In the genomic region with DNA sequence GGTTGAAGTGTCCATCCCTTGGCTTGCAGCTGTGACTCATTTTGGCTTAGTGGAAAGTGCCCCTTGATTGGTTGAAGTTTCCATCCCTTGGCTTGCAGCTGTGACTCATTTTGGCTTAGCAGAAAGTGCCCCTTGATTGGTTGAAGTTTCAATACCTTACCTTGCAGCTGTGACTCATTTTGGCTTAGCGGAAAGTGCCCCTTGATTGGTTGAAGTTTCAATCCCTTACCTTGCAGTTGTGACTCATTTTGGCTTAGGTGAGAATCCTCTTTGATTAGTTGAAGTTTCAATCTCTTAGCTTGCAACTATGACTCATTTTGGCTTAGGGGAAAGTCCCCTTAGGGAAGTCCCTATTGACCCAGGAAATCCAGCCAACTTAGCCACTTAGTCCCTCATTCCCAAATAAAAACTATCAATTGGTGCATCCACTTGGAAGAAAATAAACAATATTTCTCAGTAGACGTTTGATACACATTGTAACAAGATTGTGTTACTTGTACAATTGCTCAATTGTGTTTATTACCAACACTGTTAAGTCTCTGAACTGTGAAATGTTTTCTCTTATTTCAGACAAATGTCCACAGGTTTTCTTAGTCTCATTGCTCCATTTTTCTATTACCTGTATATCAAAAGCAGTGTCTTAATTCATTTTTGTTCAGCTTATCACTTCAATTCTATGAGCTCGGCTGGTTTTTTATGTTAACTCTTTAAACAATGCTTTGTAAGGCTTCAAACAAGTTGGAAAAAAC, we compare ENCODE assay signal across 8 cellular contexts.
A peak's percentile ranks its signal among the peaks of the same experiment; 100 is the strongest.
DNase-seq lines count a peak whose midpoint lies in the region; ATAC-seq and TF ChIP-seq lines count a peak whose summit lies in the region.

No MANE protein-coding gene starts in this region.

- no peak overlapping the region for H3T11ph ChIP-seq in H9 (ENCODE audit: low read length)

- no peaks in the 10 kb centered on the region for H3K27me3 Mint-ChIP-seq in activated CD4-positive, alpha-beta T cell treated with anti-CD3 and anti-CD28 coated beads, Interleukin-2, amount 10 ng/mL, durations not matched to agents 7 days and 5 days
- no peaks in the 10 kb centered on the region for H3K27me3 Mint-ChIP-seq in activated CD4-positive, alpha-beta memory T cell treated with anti-CD3 and anti-CD28 coated beads for 36 hours
- no peaks in the 10 kb centered on the region; the same call in 1 of the 2 replicates for H3K27me3 Mint-ChIP-seq in H9 (ENCODE audit: low read depth)

- no peak overlapping the region for H3K14ac ChIP-seq in H9 (ENCODE audit: insufficient read depth, low read length)

- POLR2A ChIA-PET in activated CD4-positive, alpha-beta T cell treated with anti-CD3 and anti-CD28 coated beads, Interleukin-2, amount 10 ng/mL, durations not matched to agents 7 days and 5 days (lab: Charles Lee), result no interaction called here
- POLR2A ChIA-PET in activated CD4-positive, alpha-beta memory T cell treated with anti-CD3 and anti-CD28 coated beads for 36 hours (lab: Charles Lee), result no interaction called here

- no peaks in the 10 kb centered on the region for H3K79me1 ChIP-seq in H9 (ENCODE audit: insufficient read depth, low read depth, low read length, poor library complexity, severe bottlenecking)

- H3K27ac ChIP-seq in H9 (ENCODE audit: insufficient read length, low read depth, low read length), result no peak overlapping the region

- no peaks in the 10 kb centered on the region for H3K4me1 ChIP-seq in H9 (ENCODE audit: insufficient read depth, low read length)

- H3K9ac ChIP-seq in H9 (ENCODE audit: extremely low read depth, insufficient read length, low read length), result no peak overlapping the region

- no peaks in the 10 kb centered on the region for H3K79me2 ChIP-seq in H9 (ENCODE audit: insufficient read depth, low read length)

- peaks cover 12% of the 10 kb centered on the region for H3K4me1 Mint-ChIP-seq in activated CD4-positive, alpha-beta T cell treated with anti-CD3 and anti-CD28 coated beads, Interleukin-2, amount 10 ng/mL, durations not matched to agents 7 days and 5 days
- H3K4me1 Mint-ChIP-seq in activated CD4-positive, alpha-beta memory T cell treated with anti-CD3 and anti-CD28 coated beads for 36 hours (ENCODE audit: low read depth), result peaks cover 19% of the 10 kb centered on the region
- H3K4me1 Mint-ChIP-seq in H9, result no peaks in the 10 kb centered on the region

- H3K27ac Mint-ChIP-seq in activated CD4-positive, alpha-beta T cell treated with anti-CD3 and anti-CD28 coated beads, Interleukin-2, amount 10 ng/mL, durations not matched to agents 7 days and 5 days, result no peak overlapping the region
- peak overlapping the region; percentile 42 for H3K27ac Mint-ChIP-seq in activated CD4-positive, alpha-beta memory T cell treated with anti-CD3 and anti-CD28 coated beads for 36 hours
- no peak overlapping the region; a peak in 1 of 7 replicates for H3K27ac Mint-ChIP-seq in H9

- no peak overlapping the region for H3K4ac ChIP-seq in H9 (ENCODE audit: low read depth, low read length)

- no peak overlapping the region for H2BK15ac ChIP-seq in H9 (ENCODE audit: low read depth, low read length)

- no peak overlapping the region for H3K4me2 ChIP-seq in H9 (ENCODE audit: insufficient read depth, insufficient read length, low read length)

- no peaks in the 10 kb centered on the region for H3K23me2 ChIP-seq in H9 (ENCODE audit: insufficient read length, low read depth, low read length, poor library complexity, severe bottlenecking)

- no peak overlapping the region for H3K4me3 Mint-ChIP-seq in activated CD4-positive, alpha-beta T cell treated with anti-CD3 and anti-CD28 coated beads, Interleukin-2, amount 10 ng/mL, durations not matched to agents 7 days and 5 days
- H3K4me3 Mint-ChIP-seq in activated CD4-positive, alpha-beta memory T cell treated with anti-CD3 and anti-CD28 coated beads for 36 hours, result no peak overlapping the region
- no peak overlapping the region for H3K4me3 Mint-ChIP-seq in H9

- H3K27me3 ChIP-seq in H9 (ENCODE audit: insufficient read depth, low read length), result no peaks in the 10 kb centered on the region

- no peak overlapping the region for H2AK5ac ChIP-seq in H9 (ENCODE audit: insufficient read length, low read length)

- H4K8ac ChIP-seq in H9 (replicated peaks; ENCODE audit: insufficient read length, low read depth, low read length), result no peak overlapping the region

- no peak overlapping the region for H4K91ac ChIP-seq in H9 (ENCODE audit: insufficient read length, low read depth, low read length)

- H4K20me1 ChIP-seq in H9 (ENCODE audit: control insufficient read depth, insufficient read depth, insufficient read length), result no peaks in the 10 kb centered on the region

- peak; percentile 11 to 16 for DNase-seq in activated CD4-positive, alpha-beta T cell treated with anti-CD3 and anti-CD28 coated beads for 4 hours
- no peak for DNase-seq in activated CD4-positive, alpha-beta T cell treated with anti-CD3 and anti-CD28 coated beads, Interleukin-2, amount 10 ng/mL, durations not matched to agents 7 days and 5 days
- peak; percentile 64 for DNase-seq in activated CD4-positive, alpha-beta memory T cell treated with anti-CD3 and anti-CD28 coated beads for 36 hours
- peak; percentile 3 for DNase-seq in stimulated activated CD4-positive, alpha-beta T cell treated with anti-CD3 and anti-CD28 coated beads, Interleukin-4, amount 100 ng/mL, for 1 hour
- DNase-seq in NCI-H2029 (lab: John Stamatoyannopoulos, UW) (no peak), H9 (no peak), DMS153 (lab: John Stamatoyannopoulos, UW) (no peak)

- CTCF ChIA-PET in activated CD4-positive, alpha-beta T cell treated with anti-CD3 and anti-CD28 coated beads, Interleukin-2, amount 10 ng/mL, durations not matched to agents 7 days and 5 days (lab: Charles Lee), result no interaction called here
- CTCF ChIA-PET in activated CD4-positive, alpha-beta memory T cell treated with anti-CD3 and anti-CD28 coated beads for 36 hours (lab: Charles Lee), result no interaction called here

- H3K18ac ChIP-seq in H9 (ENCODE audit: insufficient read length, low read depth, low read length), result no peak overlapping the region

- H3K56ac ChIP-seq in H9 (ENCODE audit: insufficient read length, low read depth, low read length), result no peak overlapping the region

- no peak overlapping the region for H2BK120ac ChIP-seq in H9 (ENCODE audit: low read depth, low read length, poor library complexity, severe bottlenecking)

- peak; percentile 85 for ATAC-seq in HG03060 (IDR thresholded peaks at IDR 0.05; ENCODE audit: low read depth, unreplicated experiment)

- no peak overlapping the region for H3K23ac ChIP-seq in H9 (ENCODE audit: insufficient read length, low read depth, low read length)

- H2BK5ac ChIP-seq in H9 (ENCODE audit: insufficient read length, low read length), result no peak overlapping the region

- intact Hi-C loops in activated CD4-positive, alpha-beta memory T cell treated with anti-CD3 and anti-CD28 coated beads for 36 hours (cut with micrococcal nuclease), result loop anchor here (2.0 to 10.0 kb wide), 4 partner anchors 21 to 1269 kb away; no protein-coding TSS in a partner anchor

- H3K36me3 Mint-ChIP-seq in activated CD4-positive, alpha-beta T cell treated with anti-CD3 and anti-CD28 coated beads, Interleukin-2, amount 10 ng/mL, durations not matched to agents 7 days and 5 days (ENCODE audit: low read depth), result no peaks in the 10 kb centered on the region
- H3K36me3 Mint-ChIP-seq in activated CD4-positive, alpha-beta memory T cell treated with anti-CD3 and anti-CD28 coated beads for 36 hours, result peaks cover 1% of the 10 kb centered on the region
- peaks cover 0 to 2% (median 0%) of the 10 kb centered on the region in 3 experiments; a peak in 1 of 7 replicates for H3K36me3 Mint-ChIP-seq in H9 (ENCODE audit: insufficient read depth in 1 of 3, low read depth in 3 of 3)

- H4K5ac ChIP-seq in H9 (ENCODE audit: insufficient read length, low read depth, low read length), result no peak overlapping the region

- H2BK12ac ChIP-seq in H9 (ENCODE audit: insufficient read length, low read depth, low read length), result no peak overlapping the region

- no peak overlapping the region for H2BK20ac ChIP-seq in H9 (ENCODE audit: low read depth, low read length, poor library complexity, severe bottlenecking)

- peaks cover 26% of the 10 kb centered on the region for H3K9me3 Mint-ChIP-seq in activated CD4-positive, alpha-beta T cell treated with anti-CD3 and anti-CD28 coated beads, Interleukin-2, amount 10 ng/mL, durations not matched to agents 7 days and 5 days
- peaks cover 15% of the 10 kb centered on the region for H3K9me3 Mint-ChIP-seq in activated CD4-positive, alpha-beta memory T cell treated with anti-CD3 and anti-CD28 coated beads for 36 hours
- H3K9me3 Mint-ChIP-seq in H9, result peaks cover 0 to 4% of the 10 kb centered on the region in 2 experiments; a peak in 2 of 5 replicates

- WGBS in H9 (ENCODE audit: extremely low coverage, insufficient read length, low lambda C conversion rate), result no CpG with 5 or more reads among the region's 3 CpGs

- H2AFZ ChIP-seq in H9 (ENCODE audit: low read length), result no peak overlapping the region

- TF ChIP-seq CTCF in H9 (conservative IDR thresholded peaks at IDR 0.05), result no peak

- H3K9me3 ChIP-seq in H9 (ENCODE audit: control insufficient read depth, low read depth, low read length), result no peaks in the 10 kb centered on the region

Comparison
In these comparisons a context has a peak if more than half of its experiments do, and no peak if none do; other contexts are left out.
1. DNase-seq: peak in activated CD4-positive, alpha-beta T cell treated with anti-CD3 and anti-CD28 coated beads for 4 hours (2 of 2), activated CD4-positive, alpha-beta memory T cell treated with anti-CD3 and anti-CD28 coated beads for 36 hours (single experiment) and stimulated activated CD4-positive, alpha-beta T cell treated with anti-CD3 and anti-CD28 coated beads, Interleukin-4, amount 100 ng/mL, for 1 hour (single experiment); none in activated CD4-positive, alpha-beta T cell treated with anti-CD3 and anti-CD28 coated beads, Interleukin-2, amount 10 ng/mL, durations not matched to agents 7 days and 5 days (single experiment), NCI-H2029 (single experiment), H9 (single experiment) and DMS153 (single experiment).